19 cellular contexts compared by ENCODE assay signal in genomic region chr5:29744618-29745017, GRCh38.
A peak's percentile ranks its signal among the peaks of the same experiment; 100 is the strongest.
DNase-seq lines count a peak whose midpoint lies in the region; ATAC-seq and TF ChIP-seq lines count a peak whose summit lies in the region.
"Had no signal": no experiment of that assay in that cellular context is flagged by ENCODE, and none has a peak within 500 bp of the region (broad histone marks: within the 10 kb centered on the region; RNA-seq: fewer than 3 reads in every experiment).

No MANE protein-coding gene starts in this region.

- H3K4me2 ChIP-seq in MM.1S (ENCODE audit: low read depth, low read length) (0 out of 2 replicates have a peak overlapping the region, but pooled peaks have one; percentile 6), SU-DHL-6 (ENCODE audit: low read depth, low read length, poor library complexity, severe bottlenecking) (no peak overlapping the region)

- peak; percentile 60 for ATAC-seq in HG02610 (IDR thresholded peaks at IDR 0.05; ENCODE audit: unreplicated experiment)
- no peak for ATAC-seq in GM19467 (IDR thresholded peaks at IDR 0.05; ENCODE audit: unreplicated experiment)
- ATAC-seq in activated naive CD4-positive, alpha-beta T cell treated with anti-CD3 and anti-CD28 coated beads, Interleukin-2, amount 50 U/mL, for 72 hours, result no peak
- ATAC-seq: GM12878 had no signal

- no peak overlapping the region for H3K27ac Mint-ChIP-seq in activated naive CD4-positive, alpha-beta T cell treated with anti-CD3 and anti-CD28 coated beads, Interleukin-2, amount 50 U/mL, for 72 hours
- H3K27ac Mint-ChIP-seq: CD4-positive, alpha-beta memory T cell; HFFc6 had no signal

- no peaks in the 10 kb centered on the region for H3K9me2 ChIP-seq in MM.1S (replicated peaks; ENCODE audit: insufficient read depth, low read length)
- no peaks in the 10 kb centered on the region for H3K9me2 ChIP-seq in SU-DHL-6 (replicated peaks; ENCODE audit: insufficient read depth, low read length)

- H2AFZ ChIP-seq in MM.1S (ENCODE audit: low read length) (no peak overlapping the region), SU-DHL-6 (ENCODE audit: low read depth, low read length, severe bottlenecking) (peak overlapping the region; percentile 9)

- H3K9me3 ChIP-seq in MM.1S (replicated peaks; ENCODE audit: insufficient read depth, low read length), result no peaks in the 10 kb centered on the region
- H3K9me3 ChIP-seq in SU-DHL-6 (ENCODE audit: insufficient read depth, low read length), result no peaks in the 10 kb centered on the region
- H3K9me3 ChIP-seq: HAP-1 had no signal

- no peaks in the 10 kb centered on the region for H3K36me3 Mint-ChIP-seq in activated naive CD4-positive, alpha-beta T cell treated with anti-CD3 and anti-CD28 coated beads, Interleukin-2, amount 50 U/mL, for 72 hours
- H3K36me3 Mint-ChIP-seq: CD4-positive, alpha-beta memory T cell had no signal

- no peak overlapping the region for H3K4me3 ChIP-seq in MM.1S (ENCODE audit: low read length)
- H3K4me3 ChIP-seq in SU-DHL-6 (ENCODE audit: insufficient read depth, low read length, poor library complexity, severe bottlenecking), result no peak overlapping the region
- H3K4me3 ChIP-seq: GM12878, HAP-1 had no signal

- peak; percentile 86 for DNase-seq in MM.1S
- DNase-seq in foreskin melanocyte, result peak; percentile 3
- DNase-seq in NCI-H1930 (lab: John Stamatoyannopoulos, UW), result no peak
- no peak for DNase-seq in activated naive CD4-positive, alpha-beta T cell treated with anti-CD3 and anti-CD28 coated beads, Interleukin-2, amount 50 U/mL, for 72 hours (ENCODE audit: low spot score in 2 of 2)
- DNase-seq: 8988T; C1 segment of cervical spinal cord; Calu3; CD4-positive, alpha-beta memory T cell; COR-L47; DMS79; EL; GDM1; GOT3; HFFc6 had no signal

- H3K27me3 ChIP-seq in MM.1S (replicated peaks; ENCODE audit: insufficient read depth, low read length), result no peaks in the 10 kb centered on the region
- no peaks in the 10 kb centered on the region for H3K27me3 ChIP-seq in SU-DHL-6 (ENCODE audit: low read length)

- TF ChIP-seq CTCF in MM.1S (IDR thresholded peaks at IDR 0.05; ENCODE audit: low read length) (no peak), SU-DHL-6 (IDR thresholded peaks at IDR 0.05; ENCODE audit: insufficient read depth, low read length, poor library complexity, severe bottlenecking) (no peak)

- H3K36me3 ChIP-seq in MM.1S (replicated peaks; ENCODE audit: insufficient read depth, low read length) (no peaks in the 10 kb centered on the region), SU-DHL-6 (ENCODE audit: low read length) (no peaks in the 10 kb centered on the region)
- H3K36me3 ChIP-seq: HAP-1 had no signal

- H3K79me2 ChIP-seq in MM.1S (ENCODE audit: low read length) (no peaks in the 10 kb centered on the region), SU-DHL-6 (ENCODE audit: insufficient read depth, low read length) (no peaks in the 10 kb centered on the region)

- H4K20me1 ChIP-seq in MM.1S (ENCODE audit: insufficient read depth, low read length) (no peaks in the 10 kb centered on the region), SU-DHL-6 (ENCODE audit: low read depth, low read length) (no peaks in the 10 kb centered on the region)

- H3K27ac ChIP-seq in MM.1S (ENCODE audit: low read length) (no peak overlapping the region), SU-DHL-6 (ENCODE audit: low read depth, low read length) (no peak overlapping the region)

- peaks cover 6 to 18% of the 10 kb centered on the region in 2 donors for H3K9me3 Mint-ChIP-seq in activated naive CD4-positive, alpha-beta T cell treated with anti-CD3 and anti-CD28 coated beads, Interleukin-2, amount 50 U/mL, for 72 hours

- no peaks in the 10 kb centered on the region for H3F3A ChIP-seq in MM.1S (ENCODE audit: insufficient read depth, low read length)
- H3F3A ChIP-seq in SU-DHL-6 (ENCODE audit: insufficient read depth), result no peaks in the 10 kb centered on the region

- no peaks in the 10 kb centered on the region for H3K4me1 ChIP-seq in MM.1S (ENCODE audit: low read length)
- H3K4me1 ChIP-seq: HAP-1 had no signal

- H3K9ac ChIP-seq in MM.1S (ENCODE audit: low read length), result no peak overlapping the region
- no peak overlapping the region for H3K9ac ChIP-seq in SU-DHL-6 (ENCODE audit: low read length)

Comparison
In these comparisons a context has a peak if more than half of its experiments do, and no peak if none do; other contexts are left out.
1. DNase-seq: peak in MM.1S (single experiment) and foreskin melanocyte (single experiment); none in NCI-H1930 (0 of 2) and activated naive CD4-positive, alpha-beta T cell treated with anti-CD3 and anti-CD28 coated beads, Interleukin-2, amount 50 U/mL, for 72 hours (0 of 2).